ENCODE assay signal across 21 cellular contexts in the genomic region with DNA sequence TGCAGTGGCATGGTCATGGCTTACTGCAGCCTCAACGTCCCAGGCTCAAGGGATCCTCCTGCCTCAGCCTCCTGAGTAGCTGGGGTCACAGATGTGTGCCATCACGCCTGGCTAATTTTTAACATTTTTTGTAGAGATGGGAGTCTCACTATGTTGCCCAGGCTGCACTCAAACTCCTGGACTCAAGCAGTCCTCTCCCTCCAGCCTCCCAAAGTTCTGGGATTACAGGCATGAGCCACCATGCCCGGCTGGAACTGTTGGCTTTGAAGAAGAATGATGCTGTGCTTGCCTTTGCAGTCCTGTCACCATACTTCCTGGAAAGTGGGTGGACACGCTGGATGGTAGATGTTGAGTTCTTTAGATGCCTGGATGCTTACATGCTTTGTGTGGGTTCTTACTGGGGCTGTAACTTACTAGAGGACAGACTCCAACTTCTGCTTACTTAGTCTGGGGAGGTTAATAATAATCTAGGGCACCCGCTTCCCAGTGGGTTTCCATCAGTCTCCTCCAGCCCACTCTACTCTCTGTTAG. TPM values are rescaled to one million over a fixed set of nuclear protein-coding genes. Genes with fewer than 3 reads are reported as not detected.
A peak's percentile ranks its signal among the peaks of the same experiment; 100 is the strongest.
DNase-seq lines count a peak whose midpoint lies in the region; ATAC-seq and TF ChIP-seq lines count a peak whose summit lies in the region.
"Had no signal": no experiment of that assay in that cellular context is flagged by ENCODE, and none has a peak within 500 bp of the region (broad histone marks: within the 10 kb centered on the region; RNA-seq: fewer than 3 reads in every experiment).

No MANE protein-coding gene starts in this region.

- TF ChIP-seq CTCF in left ventricle myocardium inferior (IDR thresholded peaks at IDR 0.05; ENCODE audit: borderline replicate concordance) = no peak

- H3K9ac ChIP-seq in adipocyte (ENCODE audit: low read length) = no peak overlapping the region
- H3K9ac ChIP-seq in muscle layer of colon (ENCODE audit: low read length) = no peak overlapping the region

- no peak for DNase-seq in left ventricle myocardium inferior
- no peak for DNase-seq in left ventricle myocardium superior
- DNase-seq in adipocyte (ENCODE audit: low read depth) = peak; percentile 37
- DNase-seq in activated effector memory CD4-positive, alpha-beta T cell treated with anti-CD3 and anti-CD28 coated beads, Interleukin-2, amount 50 U/mL, for 16 hours = no peak
- DNase-seq in MV-4-11 (lab: John Stamatoyannopoulos, UW) = no peak
- no peak for DNase-seq in right cardiac atrium
- no peak for DNase-seq in stimulated activated CD4-positive, alpha-beta T cell treated with anti-CD3 and anti-CD28 coated beads, Interleukin-2, amount 100 ng/mL, for 48 hours
- DNase-seq: activated B cell treated with CpG ODN at 0.5 μM for 24 hours; activated CD8-positive, alpha-beta memory T cell treated with anti-CD3 and anti-CD28 coated beads, Interleukin-2, amount 50 U/mL, for 48 hours; cerebellar nuclear complex; DMS79 treated with DMSO at 0.1 percent for 48 hours; H7; heart right ventricle; naive thymus-derived CD8-positive, alpha-beta T cell; NCI-H1048; NCI-H187; NCI-H2227 treated with DMSO at 0.1 percent for 48 hours; NCI-H69; stimulated activated naive CD8-positive, alpha-beta T cell treated with anti-CD3 and anti-CD28 coated beads, Interleukin-15, amount 100 ng/mL, for 72 hours; thyroid gland had no signal

- ATAC-seq in left ventricle myocardium superior (no peak), right cardiac atrium (no peak)
- ATAC-seq: naive thymus-derived CD8-positive, alpha-beta T cell; stimulated activated naive CD8-positive, alpha-beta T cell treated with anti-CD3 and anti-CD28 coated beads, Interleukin-15, amount 100 ng/mL, for 72 hours had no signal

- H3K4me1 ChIP-seq in left ventricle myocardium inferior = peaks cover 92% of the 10 kb centered on the region
- H3K4me1 ChIP-seq in adipocyte (ENCODE audit: control insufficient read depth, insufficient read depth, low read length) = peaks cover 49% of the 10 kb centered on the region
- peaks cover 73% of the 10 kb centered on the region for H3K4me1 ChIP-seq in muscle layer of colon (ENCODE audit: insufficient read depth, low read length)
- H3K4me1 ChIP-seq in right cardiac atrium (ENCODE audit: control insufficient read depth, insufficient read depth, low read length) = peaks cover 34% of the 10 kb centered on the region

- H3K36me3 ChIP-seq in left ventricle myocardium inferior = no peaks in the 10 kb centered on the region
- no peaks in the 10 kb centered on the region for H3K36me3 ChIP-seq in adipocyte (ENCODE audit: control insufficient read depth, insufficient read depth, low read length, severe bottlenecking)
- H3K36me3 ChIP-seq in muscle layer of colon (ENCODE audit: insufficient read depth, low read length) = no peaks in the 10 kb centered on the region
- H3K36me3 ChIP-seq: heart right ventricle, thyroid gland had no signal

- peak overlapping the region; percentile 44 for H3K27ac ChIP-seq in left ventricle myocardium inferior (replicated peaks)
- H3K27ac ChIP-seq in muscle layer of colon (ENCODE audit: low read depth, low read length) = peak overlapping the region; percentile 21
- no peak overlapping the region for H3K27ac ChIP-seq in right cardiac atrium (ENCODE audit: low read length)

- 85% methylated on average over 5 of the region's 5 CpGs for WGBS in right cardiac atrium

- intact Hi-C loops in left ventricle myocardium inferior (cut with micrococcal nuclease) = no loop called here
- intact Hi-C loops in left ventricle myocardium superior (cut with micrococcal nuclease) = no loop called here
- intact Hi-C loops in right cardiac atrium (cut with DNase I) = no loop called here

- H3K9me3 ChIP-seq in left ventricle myocardium inferior (replicated peaks) (no peaks in the 10 kb centered on the region), adipocyte (ENCODE audit: control insufficient read depth, low read length) (no peaks in the 10 kb centered on the region), muscle layer of colon (ENCODE audit: low read length) (no peaks in the 10 kb centered on the region), right cardiac atrium (ENCODE audit: control insufficient read depth, low read length) (no peaks in the 10 kb centered on the region)
- H3K9me3 ChIP-seq: heart right ventricle, thyroid gland had no signal

- H3K27me3 ChIP-seq in left ventricle myocardium inferior (ENCODE audit: low read depth) (no peaks in the 10 kb centered on the region), adipocyte (replicated peaks; ENCODE audit: control insufficient read depth, insufficient read depth, low read length) (no peaks in the 10 kb centered on the region), muscle layer of colon (ENCODE audit: control insufficient read depth in 1 of 2, insufficient read depth in 2 of 2, low read length in 2 of 2) (no peaks in the 10 kb centered on the region), right cardiac atrium (ENCODE audit: control insufficient read depth, insufficient read depth) (no peaks in the 10 kb centered on the region)
- H3K27me3 ChIP-seq: heart right ventricle, thyroid gland had no signal

- H3K4me3 ChIP-seq in left ventricle myocardium inferior = no peak overlapping the region
- H3K4me3 ChIP-seq in adipocyte (ENCODE audit: low read length) = peak overlapping the region; percentile 0
- H3K4me3 ChIP-seq in muscle layer of colon (ENCODE audit: low read depth in 1 of 2, low read length in 2 of 2) = no peak overlapping the region
- no peak overlapping the region for H3K4me3 ChIP-seq in right cardiac atrium (ENCODE audit: low read length)
- H3K4me3 ChIP-seq: heart right ventricle, thyroid gland had no signal

RNA-seq across cellular contexts. Expression of gene IGF1R, which starts 36.7 kb away (rescaled TPM):
- total RNA-seq in left ventricle myocardium inferior (37.2 TPM), left ventricle myocardium superior (33.3 TPM), right cardiac atrium (10 to 100 TPM; 31.0 to 52.3 (median 39.1) TPM)
- polyA plus RNA-seq in right cardiac atrium = 9.0 TPM
